Comparison of ENCODE assay signal across 15 cellular contexts in the genomic region with DNA sequence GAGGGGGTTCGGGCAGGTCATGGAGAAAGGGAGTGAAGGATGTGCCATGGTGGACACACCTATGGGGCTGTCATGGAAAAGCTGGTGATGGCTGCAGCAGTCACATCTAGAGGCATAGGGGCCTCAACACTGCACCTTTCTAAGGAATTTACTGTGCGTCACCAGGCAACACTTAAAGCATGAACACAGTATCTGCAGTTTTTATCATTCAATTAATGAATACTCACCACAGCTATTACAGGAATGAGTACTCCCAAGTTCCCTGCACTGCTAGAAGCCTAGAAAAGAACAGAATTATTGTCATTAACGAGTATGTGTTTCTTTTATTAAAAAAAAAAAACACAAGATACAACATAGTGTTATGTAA. TPM values are rescaled to one million over a fixed set of nuclear protein-coding genes. Genes with fewer than 3 reads are reported as not detected.
DNase-seq lines count a peak whose midpoint lies in the region; ATAC-seq and TF ChIP-seq lines count a peak whose summit lies in the region.
"Had no signal": no experiment of that assay in that cellular context is flagged by ENCODE, and none has a peak within 500 bp of the region (broad histone marks: within the 10 kb centered on the region; RNA-seq: fewer than 3 reads in every experiment).

No MANE protein-coding gene starts in this region.

- H3K4me3 Mint-ChIP-seq in Caco-2 (ENCODE audit: unreplicated experiment): no peak overlapping the region
- H3K4me3 Mint-ChIP-seq in GM23338: no peak overlapping the region

- H3K36me3 Mint-ChIP-seq in Caco-2 (ENCODE audit: insufficient read depth, unreplicated experiment): peaks cover 25% of the 10 kb centered on the region
- no peaks in the 10 kb centered on the region; the same call in 2 of the 3 replicates for H3K36me3 Mint-ChIP-seq in GM23338 (ENCODE audit: low read depth)

- H2AFZ ChIP-seq in SK-N-SH (ENCODE audit: low read depth) (no peak overlapping the region), GM23338 (no peak overlapping the region)

- TF ChIP-seq CTCF in SK-N-SH (IDR thresholded peaks at IDR 0.05) (no peak), omental fat pad (IDR thresholded peaks at IDR 0.05) (no peak), Caco-2 (IDR thresholded peaks at IDR 0.05; ENCODE audit: insufficient read depth in 1 of 2, low read depth in 1 of 2, low read length in 1 of 2, severe bottlenecking in 1 of 2, unreplicated experiment in 1 of 2) (no peak), GM23338 (conservative IDR thresholded peaks at IDR 0.05; ENCODE audit: low read depth in 2 of 2) (no peak)

- H3K27me3 Mint-ChIP-seq in Caco-2 (ENCODE audit: insufficient read depth, unreplicated experiment) (no peaks in the 10 kb centered on the region), GM23338 (ENCODE audit: insufficient read depth, low read depth, poor library complexity) (peaks cover 4% of the 10 kb centered on the region)

- ATAC-seq in SK-N-SH treated with all-trans-retinoic acid at 6 μM for 48 hours (peak; percentile 65), omental fat pad (ENCODE audit: low FRiP score) (peak; percentile 74), HG02938 (IDR thresholded peaks at IDR 0.05; ENCODE audit: unreplicated experiment) (no peak), GM23338 (no peak)
- ATAC-seq: PC-3 had no signal

- POLR2A ChIA-PET in SK-N-SH (lab: Yijun Ruan, JAX): no interaction called here
- POLR2A ChIA-PET in Caco-2 (lab: Charles Lee): no interaction called here

- H3K4me1 Mint-ChIP-seq in Caco-2 (ENCODE audit: low read depth, unreplicated experiment) (no peaks in the 10 kb centered on the region), GM23338 (no peaks in the 10 kb centered on the region)

- no peak for TF ChIP-seq RAD21 in SK-N-SH (IDR thresholded peaks at IDR 0.05; ENCODE audit: low read length)

- no peak for TF ChIP-seq EP300 in SK-N-SH (IDR thresholded peaks at IDR 0.05; ENCODE audit: borderline replicate concordance in 1 of 2, low read depth in 1 of 2, low read length in 1 of 2)

- no peak overlapping the region for H3K27ac Mint-ChIP-seq in Caco-2 (ENCODE audit: unreplicated experiment)
- no peak overlapping the region for H3K27ac Mint-ChIP-seq in GM23338

- no peaks in the 10 kb centered on the region for H3K9me2 ChIP-seq in SK-N-SH
- H3K9me2 ChIP-seq in GM23338 (ENCODE audit: insufficient read depth): no peaks in the 10 kb centered on the region

- H3K79me2 ChIP-seq in SK-N-SH (ENCODE audit: insufficient read depth): no peaks in the 10 kb centered on the region; the same call in 1 of the 2 replicates
- no peaks in the 10 kb centered on the region for H3K79me2 ChIP-seq in GM23338 (replicated peaks; ENCODE audit: insufficient read depth)

- H3K4me1 ChIP-seq in SK-N-SH (ENCODE audit: control insufficient read depth in 1 of 2, insufficient read depth in 2 of 2, low read depth in 1 of 2, low read length in 1 of 2): no peaks in the 10 kb centered on the region; a peak in 1 of 4 replicates
- H3K4me1 ChIP-seq in Caco-2: peaks cover 5% of the 10 kb centered on the region; the same call in 1 of the 2 replicates
- no peaks in the 10 kb centered on the region for H3K4me1 ChIP-seq in GM23338 (ENCODE audit: insufficient read depth)
- H3K4me1 ChIP-seq: HAP-1 had no signal

- DNase-seq in SK-N-SH: no peak
- peak in 2 of 61 donors; percentile 13 to 30 for DNase-seq in caudate nucleus (lab: John Stamatoyannopoulos, UW)
- no peak for DNase-seq in omental fat pad (ENCODE audit: low spot score)
- no peak for DNase-seq in Caco-2
- no peak for DNase-seq in NCI-H1092 (lab: John Stamatoyannopoulos, UW)
- no peak for DNase-seq in GM23338 (ENCODE audit: low spot score)
- DNase-seq: C1 segment of cervical spinal cord, DMS153, NCI-H146, NCI-H69, PC-3 had no signal

- intact Hi-C loops in Caco-2 (cut with micrococcal nuclease; ENCODE audit: unreplicated experiment): no loop called here

- no TSS peak for BruUV-seq in Caco-2 (replicated peaks; lab: Mats Ljungman, UMichigan)

- H3K27ac ChIP-seq in SK-N-SH (ENCODE audit: low read depth in 2 of 2, low read length in 1 of 2) (peak overlapping the region in 1 of 2 experiments; percentile 63; a peak in 2 of 4 replicates), caudate nucleus (ENCODE audit: low read depth, low read length) (peak overlapping the region; percentile 95), GM23338 (ENCODE audit: low read depth) (no peak overlapping the region)
- H3K27ac ChIP-seq: 22Rv1 had no signal

- H3F3A ChIP-seq in SK-N-SH (replicated peaks; ENCODE audit: insufficient read depth): no peaks in the 10 kb centered on the region
- H3F3A ChIP-seq in GM23338 (replicated peaks; ENCODE audit: low read depth): no peaks in the 10 kb centered on the region

- CTCF ChIA-PET in SK-N-SH (lab: Yijun Ruan, JAX): interaction anchor here (1.8 kb wide), 2 partner anchors 8 to 11 kb away, joined by 10 to 16 read pairs; no protein-coding TSS in a partner anchor
- CTCF ChIA-PET in Caco-2 (lab: Charles Lee): interaction anchor here (1.7 kb wide), 1 partner anchor 93 kb away, joined by 11 read pairs; no protein-coding TSS in a partner anchor

- no peaks in the 10 kb centered on the region for H3K27me3 ChIP-seq in SK-N-SH (ENCODE audit: insufficient read depth)
- H3K27me3 ChIP-seq in Caco-2 (replicated peaks; ENCODE audit: control insufficient read depth, insufficient read depth, low read length): no peaks in the 10 kb centered on the region
- no peaks in the 10 kb centered on the region for H3K27me3 ChIP-seq in GM23338 (ENCODE audit: insufficient read depth)

- H3K9me3 Mint-ChIP-seq in Caco-2 (ENCODE audit: unreplicated experiment) (no peaks in the 10 kb centered on the region), GM23338 (no peaks in the 10 kb centered on the region)

- H3K9me3 ChIP-seq in SK-N-SH: no peaks in the 10 kb centered on the region
- H3K9me3 ChIP-seq in Caco-2: no peaks in the 10 kb centered on the region
- H3K9me3 ChIP-seq: HAP-1 had no signal

- H4K20me1 ChIP-seq in SK-N-SH (ENCODE audit: insufficient read depth) (no peaks in the 10 kb centered on the region), GM23338 (replicated peaks; ENCODE audit: insufficient read depth) (0 out of 2 replicates have a peak, but pooled peaks cover 6% of the 10 kb centered on the region)

- H3K36me3 ChIP-seq in SK-N-SH (replicated peaks in 1 of 2; ENCODE audit: control insufficient read depth in 1 of 2, insufficient read depth in 2 of 2, low read length in 1 of 2) (peaks cover 6 to 51% of the 10 kb centered on the region in 2 experiments), Caco-2 (ENCODE audit: control insufficient read depth, insufficient read depth, low read length) (0 out of 2 replicates have a peak, but pooled peaks cover 2% of the 10 kb centered on the region), GM23338 (ENCODE audit: insufficient read depth) (no peaks in the 10 kb centered on the region)

- WGBS in SK-N-SH (ENCODE audit: low lambda C conversion rate): 86% methylated on average over 3 of the region's 3 CpGs

- H3K4me2 ChIP-seq in SK-N-SH (no peak overlapping the region), GM23338 (no peak overlapping the region)

- no peak overlapping the region for H3K9ac ChIP-seq in SK-N-SH

- H3K4me3 ChIP-seq in SK-N-SH (ENCODE audit: low read depth in 2 of 2, low read length in 1 of 2) (no peak overlapping the region), Caco-2 (ENCODE audit: low read depth, low read length) (no peak overlapping the region), GM23338 (no peak overlapping the region)
- H3K4me3 ChIP-seq: HAP-1 had no signal

TF ChIP-seq in SK-N-SH treated with all-trans-retinoic acid at 6 μM for 48 hours, 23 proteins besides CTCF, POLR2A, EP300 and RAD21 (continues in another document):
- TF ChIP-seq ZFP3 (CRISPR knock-in tag; IDR thresholded peaks at IDR 0.05): no peak
- TF ChIP-seq SNAI2 (CRISPR knock-in tag; IDR thresholded peaks at IDR 0.05): no peak
- no peak for TF ChIP-seq ARNTL (CRISPR knock-in tag; IDR thresholded peaks at IDR 0.05; ENCODE audit: borderline replicate concordance, low read depth)
- TF ChIP-seq ZNF70 (CRISPR knock-in tag; IDR thresholded peaks at IDR 0.05): no peak
- TF ChIP-seq ISL1 (CRISPR knock-in tag; IDR thresholded peaks at IDR 0.05): no peak

TF ChIP-seq in SK-N-SH, 30 proteins besides CTCF, POLR2A, EP300 and RAD21 (continues in another document):
- no peak for TF ChIP-seq FOSL2 (IDR thresholded peaks at IDR 0.05; ENCODE audit: borderline replicate concordance, low read depth)

TF ChIP-seq in GM23338, 12 proteins besides CTCF, POLR2A, EP300 and RAD21 (continues in another document):
- TF ChIP-seq POLR2AphosphoS5 (IDR thresholded peaks at IDR 0.05; ENCODE audit: low read depth) (no peak), CREB1 (CRISPR knock-in tag; IDR thresholded peaks at IDR 0.05; ENCODE audit: low read depth) (no peak), EZH2phosphoT487 (IDR thresholded peaks at IDR 0.05; ENCODE audit: unreplicated experiment) (no peak), NANOG (IDR thresholded peaks at IDR 0.05; ENCODE audit: borderline replicate concordance) (no peak), ZNF114 (CRISPR knock-in tag; IDR thresholded peaks at IDR 0.05) (no peak), JUNB (IDR thresholded peaks at IDR 0.05; ENCODE audit: unreplicated experiment) (no peak)
- TF ChIP-seq, protein P1, sequence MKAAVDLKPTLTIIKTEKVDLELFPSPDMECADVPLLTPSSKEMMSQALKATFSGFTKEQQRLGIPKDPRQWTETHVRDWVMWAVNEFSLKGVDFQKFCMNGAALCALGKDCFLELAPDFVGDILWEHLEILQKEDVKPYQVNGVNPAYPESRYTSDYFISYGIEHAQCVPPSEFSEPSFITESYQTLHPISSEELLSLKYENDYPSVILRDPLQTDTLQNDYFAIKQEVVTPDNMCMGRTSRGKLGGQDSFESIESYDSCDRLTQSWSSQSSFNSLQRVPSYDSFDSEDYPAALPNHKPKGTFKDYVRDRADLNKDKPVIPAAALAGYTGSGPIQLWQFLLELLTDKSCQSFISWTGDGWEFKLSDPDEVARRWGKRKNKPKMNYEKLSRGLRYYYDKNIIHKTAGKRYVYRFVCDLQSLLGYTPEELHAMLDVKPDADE (IDR thresholded peaks at IDR 0.05): no peak

RNA-seq across cellular contexts. Expression of a gene that starts 19.0 kb away (rescaled TPM):
- polyA plus RNA-seq in SK-N-SH (2012; rRNA removed) (0.05 TPM in 1 of 2 replicates, not detected in the other), GM23338 (2016; fragmentation: Nextera tagmentation; extraction: Ambion mirVana) (not detected in 2 replicates)
- not detected in 2 replicates for polyA plus RNA-seq in SK-N-SH (2012; cell fraction: cytosol; rRNA removed)
- not detected in 2 replicates for polyA plus RNA-seq in SK-N-SH (2012; cell fraction: nucleus; rRNA removed)
- total RNA-seq in omental fat pad (under 1 TPM in 2 of 4 donors, not detected in 2; 0.24 to 0.37 TPM), Caco-2 (2022) (1.3 and 1.5 TPM in 2 replicates)
- not detected in 2 replicates for total RNA-seq in GM23338 (2014; rRNA removed; shearing (Covaris generic))

Comparison
In these comparisons a context has a peak if more than half of its experiments do, and no peak if none do; other contexts are left out.
1. ATAC-seq: peak in SK-N-SH treated with all-trans-retinoic acid at 6 μM for 48 hours (single experiment) and omental fat pad (single experiment); none in HG02938 (single experiment) and GM23338 (single experiment).